8 cellular contexts compared by ENCODE assay signal in the genomic region with DNA sequence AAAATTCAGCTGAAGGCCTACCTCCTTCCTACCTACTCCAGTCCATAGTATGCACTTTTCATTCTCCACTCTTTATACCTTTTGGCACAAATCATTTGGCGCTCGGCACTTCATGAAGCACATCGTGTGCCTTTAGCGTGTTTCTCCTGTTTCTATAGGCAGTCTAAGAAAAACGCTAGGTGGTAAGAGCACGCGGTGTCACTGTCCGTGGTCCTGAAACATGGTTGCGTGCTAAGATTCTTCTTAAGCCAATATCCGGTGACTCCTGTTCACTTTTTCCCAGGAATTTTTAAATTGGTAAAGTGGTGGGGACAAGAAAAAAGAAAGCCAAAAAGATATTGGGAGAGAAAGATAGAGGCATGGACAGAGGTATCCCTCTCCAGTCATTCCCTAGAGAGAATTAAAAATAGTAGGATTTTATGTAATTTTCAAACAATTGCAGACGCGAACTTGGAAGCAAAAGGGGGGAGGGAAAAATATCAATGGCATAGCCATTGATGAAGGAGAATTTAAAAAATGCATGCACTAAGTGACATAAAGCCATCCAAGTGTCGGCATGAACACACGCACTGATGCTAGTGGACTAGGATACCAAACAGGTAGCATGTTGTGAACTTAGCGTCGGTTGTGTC. TPM values are rescaled to one million over a fixed set of nuclear protein-coding genes. Genes with fewer than 3 reads are reported as not detected.
DNase-seq lines count a peak whose midpoint lies in the region; ATAC-seq and TF ChIP-seq lines count a peak whose summit lies in the region.

No MANE protein-coding gene starts in this region.

- peaks cover 14% of the 10 kb centered on the region for H3K27me3 Mint-ChIP-seq in activated T-helper 17 cell treated with anti-CD3 and anti-CD28 coated beads, Interleukin-2, amount 50 U/mL, for 72 hours

- ATAC-seq in HG03354 (IDR thresholded peaks at IDR 0.05; ENCODE audit: poor library complexity, severe bottlenecking, unreplicated experiment) (no peak), GM19455 (IDR thresholded peaks at IDR 0.05; ENCODE audit: unreplicated experiment) (no peak)
- no peak for ATAC-seq in activated T-helper 17 cell treated with anti-CD3 and anti-CD28 coated beads, Interleukin-2, amount 50 U/mL, for 72 hours (replicated peaks)

- no peak overlapping the region for H3K9ac ChIP-seq in liver (ENCODE audit: low read depth in 1 of 2, low read length in 2 of 2)

- in situ Hi-C loops in KBM-7 (cut with MboI; ENCODE audit: low pct_unique_long_range_greater_than_20kb, low sequenced_read_pairs), result no loop called here
- in situ Hi-C loops in T47D (cut with HindIII; ENCODE audit: low pct_unique_long_range_greater_than_20kb, low sequenced_read_pairs), result no loop called here

- TF ChIP-seq RAD21 in liver (IDR thresholded peaks at IDR 0.05), result no peak

- H3K27ac Mint-ChIP-seq in activated T-helper 17 cell treated with anti-CD3 and anti-CD28 coated beads, Interleukin-2, amount 50 U/mL, for 72 hours, result no peak overlapping the region

- H3K4me1 ChIP-seq in liver (ENCODE audit: control insufficient read depth in 4 of 4, insufficient read depth in 4 of 4, low read length in 3 of 4), result peaks cover 2 to 4% (median 4%) of the 10 kb centered on the region in 4 donors

- H3K4me3 Mint-ChIP-seq in activated T-helper 17 cell treated with anti-CD3 and anti-CD28 coated beads, Interleukin-2, amount 50 U/mL, for 72 hours, result no peak overlapping the region

- no peak overlapping the region for H3K27ac ChIP-seq in liver (ENCODE audit: low read depth in 1 of 2, low read length in 2 of 2)

- peaks cover 13% of the 10 kb centered on the region for H3K9me3 Mint-ChIP-seq in activated T-helper 17 cell treated with anti-CD3 and anti-CD28 coated beads, Interleukin-2, amount 50 U/mL, for 72 hours

- WGBS in liver, result 26% methylated on average over 16 of the region's 16 CpGs

- peaks cover 0 to 3% (median 0%) of the 10 kb centered on the region in 4 donors for H3K27me3 ChIP-seq in liver (ENCODE audit: control insufficient read depth in 4 of 4, insufficient read depth in 4 of 4, low read length in 3 of 4)

- H3K36me3 ChIP-seq in liver (ENCODE audit: control insufficient read depth in 4 of 4, insufficient read depth in 3 of 4, low read depth in 1 of 4, low read length in 3 of 4), result no peaks in the 10 kb centered on the region

- DNase-seq in COLO829 (ENCODE audit: low spot score) (peak; percentile 35), KBM-7 (peak; percentile 68), T47D (ENCODE audit: low read depth in 1 of 2, low spot score in 1 of 2) (peak; percentile 16 to 65), GF-D8 (lab: John Stamatoyannopoulos, UW) (no peak)

- no peaks in the 10 kb centered on the region for H3K9me3 ChIP-seq in liver (ENCODE audit: control insufficient read depth in 4 of 4, low read length in 3 of 4)

- H3K36me3 Mint-ChIP-seq in activated T-helper 17 cell treated with anti-CD3 and anti-CD28 coated beads, Interleukin-2, amount 50 U/mL, for 72 hours (ENCODE audit: low read depth), result no peaks in the 10 kb centered on the region

- no peak overlapping the region for H3K4me3 ChIP-seq in liver (ENCODE audit: low read depth in 1 of 3, low read length in 3 of 3)

- TF ChIP-seq CTCF in liver (IDR thresholded peaks at IDR 0.05; ENCODE audit: low read depth, low read length, missing input control), result no peak

- H3K4me1 Mint-ChIP-seq in activated T-helper 17 cell treated with anti-CD3 and anti-CD28 coated beads, Interleukin-2, amount 50 U/mL, for 72 hours, result no peaks in the 10 kb centered on the region

TF ChIP-seq in liver, 16 proteins besides CTCF, POLR2A, EP300 and RAD21:
- TF ChIP-seq HNF4G (IDR thresholded peaks at IDR 0.05) (no peak), FOXA2 (IDR thresholded peaks at IDR 0.05) (no peak)
- TF ChIP-seq, protein P1, sequence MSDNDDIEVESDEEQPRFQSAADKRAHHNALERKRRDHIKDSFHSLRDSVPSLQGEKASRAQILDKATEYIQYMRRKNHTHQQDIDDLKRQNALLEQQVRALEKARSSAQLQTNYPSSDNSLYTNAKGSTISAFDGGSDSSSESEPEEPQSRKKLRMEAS (IDR thresholded peaks at IDR 0.05), result peak; percentile 67
- TF ChIP-seq, protein P2, sequence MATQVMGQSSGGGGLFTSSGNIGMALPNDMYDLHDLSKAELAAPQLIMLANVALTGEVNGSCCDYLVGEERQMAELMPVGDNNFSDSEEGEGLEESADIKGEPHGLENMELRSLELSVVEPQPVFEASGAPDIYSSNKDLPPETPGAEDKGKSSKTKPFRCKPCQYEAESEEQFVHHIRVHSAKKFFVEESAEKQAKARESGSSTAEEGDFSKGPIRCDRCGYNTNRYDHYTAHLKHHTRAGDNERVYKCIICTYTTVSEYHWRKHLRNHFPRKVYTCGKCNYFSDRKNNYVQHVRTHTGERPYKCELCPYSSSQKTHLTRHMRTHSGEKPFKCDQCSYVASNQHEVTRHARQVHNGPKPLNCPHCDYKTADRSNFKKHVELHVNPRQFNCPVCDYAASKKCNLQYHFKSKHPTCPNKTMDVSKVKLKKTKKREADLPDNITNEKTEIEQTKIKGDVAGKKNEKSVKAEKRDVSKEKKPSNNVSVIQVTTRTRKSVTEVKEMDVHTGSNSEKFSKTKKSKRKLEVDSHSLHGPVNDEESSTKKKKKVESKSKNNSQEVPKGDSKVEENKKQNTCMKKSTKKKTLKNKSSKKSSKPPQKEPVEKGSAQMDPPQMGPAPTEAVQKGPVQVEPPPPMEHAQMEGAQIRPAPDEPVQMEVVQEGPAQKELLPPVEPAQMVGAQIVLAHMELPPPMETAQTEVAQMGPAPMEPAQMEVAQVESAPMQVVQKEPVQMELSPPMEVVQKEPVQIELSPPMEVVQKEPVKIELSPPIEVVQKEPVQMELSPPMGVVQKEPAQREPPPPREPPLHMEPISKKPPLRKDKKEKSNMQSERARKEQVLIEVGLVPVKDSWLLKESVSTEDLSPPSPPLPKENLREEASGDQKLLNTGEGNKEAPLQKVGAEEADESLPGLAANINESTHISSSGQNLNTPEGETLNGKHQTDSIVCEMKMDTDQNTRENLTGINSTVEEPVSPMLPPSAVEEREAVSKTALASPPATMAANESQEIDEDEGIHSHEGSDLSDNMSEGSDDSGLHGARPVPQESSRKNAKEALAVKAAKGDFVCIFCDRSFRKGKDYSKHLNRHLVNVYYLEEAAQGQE (IDR thresholded peaks at IDR 0.05), result peak; percentile 99

RNA-seq across cellular contexts. Expression of a gene that starts 1.4 kb away (rescaled TPM):
- total RNA-seq in liver, result under 1 TPM in 1 of 2 donors, not detected in 1; 0.05 TPM
- not detected for polyA plus RNA-seq in liver
- not detected for total RNA-seq in activated T-helper 17 cell treated with anti-CD3 and anti-CD28 coated beads, Interleukin-2, amount 50 U/mL, for 72 hours
